ENCODE assay signal across 8 cellular contexts in the genomic region with DNA sequence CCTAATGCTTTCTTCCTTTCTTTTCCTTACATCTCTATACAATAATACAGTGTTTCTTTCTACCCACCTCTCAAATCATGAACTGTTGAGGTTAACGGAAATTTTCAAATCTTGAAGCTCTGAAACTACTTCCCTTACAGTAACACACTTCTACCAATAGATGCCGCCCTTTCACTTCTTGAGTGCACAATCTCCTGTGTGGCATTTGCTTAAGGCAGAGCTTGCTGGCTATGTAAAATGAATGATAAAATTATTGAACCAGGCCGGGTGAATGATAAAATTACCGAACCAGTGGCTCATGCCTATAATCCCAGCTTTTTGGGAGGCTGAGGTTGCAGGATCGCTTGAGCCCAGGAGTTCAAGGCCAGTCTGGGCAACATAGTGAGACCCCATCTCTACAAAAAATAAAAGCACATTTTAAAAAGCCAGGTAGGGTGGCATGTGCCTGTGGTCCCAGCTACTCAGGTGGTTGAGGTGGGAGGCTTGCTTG. TPM values are rescaled to one million over a fixed set of nuclear protein-coding genes. Genes with fewer than 3 reads are reported as not detected.
A peak's percentile ranks its signal among the peaks of the same experiment; 100 is the strongest.
DNase-seq lines count a peak whose midpoint lies in the region; ATAC-seq and TF ChIP-seq lines count a peak whose summit lies in the region.

No MANE protein-coding gene starts in this region.

- no peak for TF ChIP-seq POLR2A in body of pancreas (IDR thresholded peaks at IDR 0.05)

- H3K27me3 ChIP-seq in body of pancreas (no peaks in the 10 kb centered on the region), iPS DF 6.9 (ENCODE audit: control insufficient read depth, insufficient read depth, low read length) (no peaks in the 10 kb centered on the region)

- intact Hi-C loops in body of pancreas (cut with DNase I) = loop anchor here (10.0 kb wide), 1 partner anchor 271 kb away; no protein-coding TSS in a partner anchor

- 7 to 20% methylated on average over 5 of the region's 5 CpGs for WGBS in body of pancreas, 2 donors
- no CpG with 5 or more reads among the region's 5 CpGs for WGBS in iPS DF 6.9 (ENCODE audit: insufficient coverage, insufficient read length)

- peak; percentile 79 for ATAC-seq in body of pancreas

- peak; percentile 89 for TF ChIP-seq CTCF in LNCAP (IDR thresholded peaks at IDR 0.05)
- peak; percentile 66 to 85 (median 83) for TF ChIP-seq CTCF in body of pancreas (IDR thresholded peaks at IDR 0.05)

- H3K36me3 ChIP-seq in body of pancreas (replicated peaks in 1 of 2; ENCODE audit: insufficient read depth in 1 of 2, low read depth in 2 of 2) = no peaks in the 10 kb centered on the region
- H3K36me3 ChIP-seq in iPS DF 6.9 (ENCODE audit: control insufficient read depth, insufficient read depth, low read length) = no peaks in the 10 kb centered on the region

- H3K4me3 ChIP-seq in body of pancreas (no peak overlapping the region), iPS DF 6.9 (ENCODE audit: low read length) (no peak overlapping the region)

- H3K27ac ChIP-seq in body of pancreas (no peak overlapping the region), iPS DF 6.9 (ENCODE audit: low read length) (no peak overlapping the region)

- H3K9me3 ChIP-seq in body of pancreas (no peaks in the 10 kb centered on the region), iPS DF 6.9 (ENCODE audit: control insufficient read depth, insufficient read depth, low read length) (no peaks in the 10 kb centered on the region)

- DNase-seq in stimulated activated CD4-positive, alpha-beta T cell treated with anti-CD3 and anti-CD28 coated beads, Interleukin-1b, Interleukin-23, amount 100 ng/mL, for 48 hours = peak; percentile 33
- DNase-seq in stimulated activated CD4-positive, alpha-beta T cell treated with anti-CD3 and anti-CD28 coated beads, Interleukin-12 subunit alpha, Interleukin-12 subunit beta, amount 100 ng/mL, for 4 hours = no peak
- DNase-seq in RPMI7951 (ENCODE audit: low read depth) = peak; percentile 83
- peak; percentile 27 to 59 (median 42) for DNase-seq in body of pancreas
- peak; percentile 47 for DNase-seq in iPS DF 6.9 (ENCODE audit: low read depth, low spot score)
- peak; percentile 13 for DNase-seq in stimulated activated CD4-positive, alpha-beta T cell treated with anti-CD3 and anti-CD28 coated beads, Interleukin-2, amount 100 ng/mL, for 4 hours (ENCODE audit: low read depth)
- no peak for DNase-seq in occipital lobe (lab: John Stamatoyannopoulos, UW)

- H3K4me1 ChIP-seq in body of pancreas (peaks cover 12% of the 10 kb centered on the region), iPS DF 6.9 (ENCODE audit: control insufficient read depth, insufficient read depth, low read length) (no peaks in the 10 kb centered on the region; the same call in 1 of the 2 replicates)

RNA-seq across cellular contexts. Expression of gene KCNS1, which starts 56.8 kb away (rescaled TPM):
- 0.12 and 0.39 TPM in 2 replicates for total RNA-seq in RPMI7951 (2014; rRNA removed; shearing (Covaris generic))
- total RNA-seq in body of pancreas (not detected), occipital lobe (2.7 TPM)

Comparison
In these comparisons a context has a peak if more than half of its experiments do, and no peak if none do; other contexts are left out.
1. DNase-seq: peak in stimulated activated CD4-positive, alpha-beta T cell treated with anti-CD3 and anti-CD28 coated beads, Interleukin-1b, Interleukin-23, amount 100 ng/mL, for 48 hours (single experiment), RPMI7951 (single experiment), body of pancreas (4 of 4), iPS DF 6.9 (single experiment) and stimulated activated CD4-positive, alpha-beta T cell treated with anti-CD3 and anti-CD28 coated beads, Interleukin-2, amount 100 ng/mL, for 4 hours (single experiment); none in stimulated activated CD4-positive, alpha-beta T cell treated with anti-CD3 and anti-CD28 coated beads, Interleukin-12 subunit alpha, Interleukin-12 subunit beta, amount 100 ng/mL, for 4 hours (single experiment) and occipital lobe (single experiment).